Comparison of ENCODE assay signal across 19 cellular contexts in genomic region chr13:95248953-95249352, GRCh38.
"Had no signal": no experiment of that assay in that cellular context is flagged by ENCODE, and none has a peak within 500 bp of the region (broad histone marks: within the 10 kb centered on the region; RNA-seq: fewer than 3 reads in every experiment).

No MANE protein-coding gene starts in this region.

- ATAC-seq: SK-N-SH treated with all-trans-retinoic acid at 6 μM for 48 hours had no signal

- H3K9ac ChIP-seq: KMS-11 had no signal

- H3K27ac ChIP-seq: KMS-11, RWPE1 had no signal

- H3K4me2 ChIP-seq: KMS-11 had no signal

- DNase-seq: IMR-90, Kasumi-1, MM.1S, NCI-H1092 treated with DMSO at 0.1 percent for 48 hours, NCI-H1436, NCI-H187, NCI-H2029, NCI-H2081 treated with DMSO at 0.1 percent for 48 hours, NCI-H2171, NCI-H226, NCI-H446, NCI-H510A, NCI-H524 treated with DMSO at 0.1 percent for 48 hours, NCI-H69, NCI-H774, SHP77 had no signal
